In genomic region chr4:39526810-39527295, GRCh38 we compare ENCODE assay signal across 8 cellular contexts. TPM values are rescaled to one million over a fixed set of nuclear protein-coding genes. Genes with fewer than 3 reads are reported as not detected.
DNase-seq lines count a peak whose midpoint lies in the region; ATAC-seq, FAIRE-seq and TF ChIP-seq lines count a peak whose summit lies in the region.

No MANE protein-coding gene starts in this region.

- FAIRE-seq in small intestine (lab: Jason Lieb, UNC) = no peak

- H3K27me3 ChIP-seq in right atrium auricular region (no peaks in the 10 kb centered on the region), small intestine (ENCODE audit: control insufficient read depth in 2 of 2, insufficient read depth in 2 of 2, low read length in 2 of 2) (no peaks in the 10 kb centered on the region)

- H3K4me3 ChIP-seq in right atrium auricular region = peak overlapping the region; percentile 86 to 89
- H3K4me3 ChIP-seq in small intestine (ENCODE audit: low read depth in 1 of 2, low read length in 2 of 2) = peak overlapping the region; percentile 51 to 68

- H3K36me3 ChIP-seq in right atrium auricular region (no peaks in the 10 kb centered on the region), small intestine (ENCODE audit: control insufficient read depth in 2 of 2, insufficient read depth in 2 of 2, low read length in 2 of 2) (no peaks in the 10 kb centered on the region)

- H3K4me1 ChIP-seq in right atrium auricular region (peaks cover 0 to 18% of the 10 kb centered on the region in 2 donors), small intestine (ENCODE audit: control insufficient read depth in 2 of 2, insufficient read depth in 1 of 2, low read depth in 1 of 2, low read length in 1 of 2) (peaks cover 0 to 2% of the 10 kb centered on the region in 2 donors)

- ATAC-seq in HG03460 (IDR thresholded peaks at IDR 0.05; ENCODE audit: unreplicated experiment) (peak; percentile 21), HG02840 (IDR thresholded peaks at IDR 0.05; ENCODE audit: low FRiP score, unreplicated experiment) (no peak)

- 0% methylated on average over 27 to 31 of the region's 31 CpGs for WGBS in small intestine, 3 donors

- H3K9me3 ChIP-seq in right atrium auricular region (no peaks in the 10 kb centered on the region), small intestine (ENCODE audit: control insufficient read depth, low read depth) (no peaks in the 10 kb centered on the region)

- peak overlapping the region; percentile 96 to 98 for H3K27ac ChIP-seq in right atrium auricular region
- peak overlapping the region; percentile 80 to 92 for H3K27ac ChIP-seq in small intestine (ENCODE audit: low read depth in 1 of 2, low read length in 1 of 2)

- DNase-seq in DMS79 treated with DMSO at 0.1 percent for 48 hours (lab: John Stamatoyannopoulos, UW) = peak; percentile 16
- DNase-seq in DMS79 (lab: John Stamatoyannopoulos, UW) = no peak
- DNase-seq in activated T-cell treated with anti-CD3 and anti-CD28 coated beads, Interleukin-2, amount 50 U/mL, for 48 hours = peak; percentile 59 to 68
- no peak for DNase-seq in right atrium auricular region (ENCODE audit: low spot score)
- peak; percentile 32 for DNase-seq in small intestine
- no peak for DNase-seq in Ammon's horn (ENCODE audit: low spot score)

- no peak for TF ChIP-seq CTCF in right atrium auricular region (IDR thresholded peaks at IDR 0.05)

RNA-seq across cellular contexts. Expression of gene UGDH, which starts 0.4 kb away (rescaled TPM):
- total RNA-seq in right atrium auricular region = 10 to 100 TPM; 12.2 to 34.7 TPM
- polyA plus RNA-seq in small intestine = 10 to 100 TPM; 20.8 to 42.2 (median 34.4) TPM

Comparison
In these comparisons a context has a peak if more than half of its experiments do, and no peak if none do; other contexts are left out.
1. DNase-seq: peak in DMS79 treated with DMSO at 0.1 percent for 48 hours (single experiment), activated T-cell treated with anti-CD3 and anti-CD28 coated beads, Interleukin-2, amount 50 U/mL, for 48 hours (2 of 2) and small intestine (single experiment); none in DMS79 (single experiment), right atrium auricular region (single experiment) and Ammon's horn (single experiment).